Comparison of ENCODE assay signal across 2 cellular contexts in genomic region chr11:46338636-46338987, GRCh38.
TF ChIP-seq lines count a peak whose summit lies in the region.

No MANE protein-coding gene starts in this region.

TF ChIP-seq in A549, 52 proteins besides CTCF, POLR2A, EP300 and RAD21:
- TF ChIP-seq MAFK (IDR thresholded peaks at IDR 0.05; ENCODE audit: partially characterized antibody) (no peak), E2F6 (IDR thresholded peaks at IDR 0.05; ENCODE audit: borderline replicate concordance, low read depth) (no peak)

TF ChIP-seq in H1, 55 proteins besides CTCF, POLR2A, EP300 and RAD21:
- no peak for TF ChIP-seq ATF3 (IDR thresholded peaks at IDR 0.05; ENCODE audit: insufficient read depth, low read depth, low read length)
- TF ChIP-seq ZNF274 (IDR thresholded peaks at IDR 0.05; ENCODE audit: borderline replicate concordance, extremely low read depth, low read length) = no peak
- no peak; a peak in 1 of 4 replicates for TF ChIP-seq SIN3A (conservative IDR thresholded peaks at IDR 0.05 in 1 of 2, IDR thresholded peaks at IDR 0.05 in 1 of 2; ENCODE audit: low read depth in 1 of 2, low read length in 2 of 2)
- TF ChIP-seq USF2 (IDR thresholded peaks at IDR 0.05; ENCODE audit: low read length) = no peak
- TF ChIP-seq SIRT6 (IDR thresholded peaks at IDR 0.05; ENCODE audit: low read length) = no peak
- TF ChIP-seq SAP30 (IDR thresholded peaks at IDR 0.05; ENCODE audit: insufficient read depth, insufficient replicate concordance, low read length) = no peak
- no peak for TF ChIP-seq HDAC6 (IDR thresholded peaks at IDR 0.05; ENCODE audit: low read depth, low read length)
- TF ChIP-seq POLR2AphosphoS5 (IDR thresholded peaks at IDR 0.05; ENCODE audit: low read depth, low read length) = no peak
- TF ChIP-seq RXRA (IDR thresholded peaks at IDR 0.05; ENCODE audit: insufficient read depth, low read depth, low read length) = no peak
- TF ChIP-seq JUND (IDR thresholded peaks at IDR 0.05; ENCODE audit: low read length) = no peak
- TF ChIP-seq, protein P1, sequence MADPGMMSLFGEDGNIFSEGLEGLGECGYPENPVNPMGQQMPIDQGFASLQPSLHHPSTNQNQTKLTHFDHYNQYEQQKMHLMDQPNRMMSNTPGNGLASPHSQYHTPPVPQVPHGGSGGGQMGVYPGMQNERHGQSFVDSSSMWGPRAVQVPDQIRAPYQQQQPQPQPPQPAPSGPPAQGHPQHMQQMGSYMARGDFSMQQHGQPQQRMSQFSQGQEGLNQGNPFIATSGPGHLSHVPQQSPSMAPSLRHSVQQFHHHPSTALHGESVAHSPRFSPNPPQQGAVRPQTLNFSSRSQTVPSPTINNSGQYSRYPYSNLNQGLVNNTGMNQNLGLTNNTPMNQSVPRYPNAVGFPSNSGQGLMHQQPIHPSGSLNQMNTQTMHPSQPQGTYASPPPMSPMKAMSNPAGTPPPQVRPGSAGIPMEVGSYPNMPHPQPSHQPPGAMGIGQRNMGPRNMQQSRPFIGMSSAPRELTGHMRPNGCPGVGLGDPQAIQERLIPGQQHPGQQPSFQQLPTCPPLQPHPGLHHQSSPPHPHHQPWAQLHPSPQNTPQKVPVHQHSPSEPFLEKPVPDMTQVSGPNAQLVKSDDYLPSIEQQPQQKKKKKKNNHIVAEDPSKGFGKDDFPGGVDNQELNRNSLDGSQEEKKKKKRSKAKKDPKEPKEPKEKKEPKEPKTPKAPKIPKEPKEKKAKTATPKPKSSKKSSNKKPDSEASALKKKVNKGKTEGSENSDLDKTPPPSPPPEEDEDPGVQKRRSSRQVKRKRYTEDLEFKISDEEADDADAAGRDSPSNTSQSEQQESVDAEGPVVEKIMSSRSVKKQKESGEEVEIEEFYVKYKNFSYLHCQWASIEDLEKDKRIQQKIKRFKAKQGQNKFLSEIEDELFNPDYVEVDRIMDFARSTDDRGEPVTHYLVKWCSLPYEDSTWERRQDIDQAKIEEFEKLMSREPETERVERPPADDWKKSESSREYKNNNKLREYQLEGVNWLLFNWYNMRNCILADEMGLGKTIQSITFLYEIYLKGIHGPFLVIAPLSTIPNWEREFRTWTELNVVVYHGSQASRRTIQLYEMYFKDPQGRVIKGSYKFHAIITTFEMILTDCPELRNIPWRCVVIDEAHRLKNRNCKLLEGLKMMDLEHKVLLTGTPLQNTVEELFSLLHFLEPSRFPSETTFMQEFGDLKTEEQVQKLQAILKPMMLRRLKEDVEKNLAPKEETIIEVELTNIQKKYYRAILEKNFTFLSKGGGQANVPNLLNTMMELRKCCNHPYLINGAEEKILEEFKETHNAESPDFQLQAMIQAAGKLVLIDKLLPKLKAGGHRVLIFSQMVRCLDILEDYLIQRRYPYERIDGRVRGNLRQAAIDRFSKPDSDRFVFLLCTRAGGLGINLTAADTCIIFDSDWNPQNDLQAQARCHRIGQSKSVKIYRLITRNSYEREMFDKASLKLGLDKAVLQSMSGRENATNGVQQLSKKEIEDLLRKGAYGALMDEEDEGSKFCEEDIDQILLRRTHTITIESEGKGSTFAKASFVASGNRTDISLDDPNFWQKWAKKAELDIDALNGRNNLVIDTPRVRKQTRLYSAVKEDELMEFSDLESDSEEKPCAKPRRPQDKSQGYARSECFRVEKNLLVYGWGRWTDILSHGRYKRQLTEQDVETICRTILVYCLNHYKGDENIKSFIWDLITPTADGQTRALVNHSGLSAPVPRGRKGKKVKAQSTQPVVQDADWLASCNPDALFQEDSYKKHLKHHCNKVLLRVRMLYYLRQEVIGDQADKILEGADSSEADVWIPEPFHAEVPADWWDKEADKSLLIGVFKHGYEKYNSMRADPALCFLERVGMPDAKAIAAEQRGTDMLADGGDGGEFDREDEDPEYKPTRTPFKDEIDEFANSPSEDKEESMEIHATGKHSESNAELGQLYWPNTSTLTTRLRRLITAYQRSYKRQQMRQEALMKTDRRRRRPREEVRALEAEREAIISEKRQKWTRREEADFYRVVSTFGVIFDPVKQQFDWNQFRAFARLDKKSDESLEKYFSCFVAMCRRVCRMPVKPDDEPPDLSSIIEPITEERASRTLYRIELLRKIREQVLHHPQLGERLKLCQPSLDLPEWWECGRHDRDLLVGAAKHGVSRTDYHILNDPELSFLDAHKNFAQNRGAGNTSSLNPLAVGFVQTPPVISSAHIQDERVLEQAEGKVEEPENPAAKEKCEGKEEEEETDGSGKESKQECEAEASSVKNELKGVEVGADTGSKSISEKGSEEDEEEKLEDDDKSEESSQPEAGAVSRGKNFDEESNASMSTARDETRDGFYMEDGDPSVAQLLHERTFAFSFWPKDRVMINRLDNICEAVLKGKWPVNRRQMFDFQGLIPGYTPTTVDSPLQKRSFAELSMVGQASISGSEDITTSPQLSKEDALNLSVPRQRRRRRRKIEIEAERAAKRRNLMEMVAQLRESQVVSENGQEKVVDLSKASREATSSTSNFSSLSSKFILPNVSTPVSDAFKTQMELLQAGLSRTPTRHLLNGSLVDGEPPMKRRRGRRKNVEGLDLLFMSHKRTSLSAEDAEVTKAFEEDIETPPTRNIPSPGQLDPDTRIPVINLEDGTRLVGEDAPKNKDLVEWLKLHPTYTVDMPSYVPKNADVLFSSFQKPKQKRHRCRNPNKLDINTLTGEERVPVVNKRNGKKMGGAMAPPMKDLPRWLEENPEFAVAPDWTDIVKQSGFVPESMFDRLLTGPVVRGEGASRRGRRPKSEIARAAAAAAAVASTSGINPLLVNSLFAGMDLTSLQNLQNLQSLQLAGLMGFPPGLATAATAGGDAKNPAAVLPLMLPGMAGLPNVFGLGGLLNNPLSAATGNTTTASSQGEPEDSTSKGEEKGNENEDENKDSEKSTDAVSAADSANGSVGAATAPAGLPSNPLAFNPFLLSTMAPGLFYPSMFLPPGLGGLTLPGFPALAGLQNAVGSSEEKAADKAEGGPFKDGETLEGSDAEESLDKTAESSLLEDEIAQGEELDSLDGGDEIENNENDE (IDR thresholded peaks at IDR 0.05; ENCODE audit: insufficient replicate concordance, low read length) = no peak
